Comparison of ENCODE assay signal across 10 cellular contexts in genomic region chr7:116706668-116707126, GRCh38. TPM values are rescaled to one million over a fixed set of nuclear protein-coding genes. Genes with fewer than 3 reads are reported as not detected.
DNase-seq lines count a peak whose midpoint lies in the region; ATAC-seq and TF ChIP-seq lines count a peak whose summit lies in the region.
"Had no signal": no experiment of that assay in that cellular context is flagged by ENCODE, and none has a peak within 500 bp of the region (broad histone marks: within the 10 kb centered on the region; RNA-seq: fewer than 3 reads in every experiment).

No MANE protein-coding gene starts in this region.

- DNase-seq in EL = peak; percentile 87
- DNase-seq in NCI-H1105 (lab: John Stamatoyannopoulos, UW) = peak; percentile 16
- peak; percentile 72 for DNase-seq in dedifferentiated amniotic fluid mesenchymal stem cell (ENCODE audit: extremely low spot score)
- no peak for DNase-seq in omental fat pad (ENCODE audit: low spot score)
- DNase-seq in retina = no peak
- no peak for DNase-seq in effector memory CD8-positive, alpha-beta T cell
- no peak for DNase-seq in SK-N-DZ (ENCODE audit: low spot score)
- DNase-seq: uterus had no signal

- H3K4me1 Mint-ChIP-seq in effector memory CD8-positive, alpha-beta T cell (ENCODE audit: low read depth in 2 of 2) = no peaks in the 10 kb centered on the region

- no peak overlapping the region for H3K27ac Mint-ChIP-seq in effector memory CD8-positive, alpha-beta T cell
- H3K27ac Mint-ChIP-seq: activated naive CD4-positive, alpha-beta T cell treated with anti-CD3 and anti-CD28 coated beads, Interleukin-2, amount 50 U/mL, for 72 hours had no signal

- TF ChIP-seq CTCF in omental fat pad (IDR thresholded peaks at IDR 0.05) = no peak

- ATAC-seq in omental fat pad (ENCODE audit: low FRiP score) = peak; percentile 70
- ATAC-seq in effector memory CD8-positive, alpha-beta T cell (replicated peaks) = no peak
- ATAC-seq in HG03039 (IDR thresholded peaks at IDR 0.05; ENCODE audit: unreplicated experiment) = no peak
- ATAC-seq: activated naive CD4-positive, alpha-beta T cell treated with anti-CD3 and anti-CD28 coated beads, Interleukin-2, amount 50 U/mL, for 72 hours had no signal

- no peak overlapping the region for H3K4me3 Mint-ChIP-seq in effector memory CD8-positive, alpha-beta T cell

- peaks cover 15 to 22% of the 10 kb centered on the region in 2 donors for H3K27me3 Mint-ChIP-seq in effector memory CD8-positive, alpha-beta T cell

- no peaks in the 10 kb centered on the region for H3K9me3 Mint-ChIP-seq in effector memory CD8-positive, alpha-beta T cell
- H3K9me3 Mint-ChIP-seq: activated naive CD4-positive, alpha-beta T cell treated with anti-CD3 and anti-CD28 coated beads, Interleukin-2, amount 50 U/mL, for 72 hours had no signal

- H3K36me3 Mint-ChIP-seq in effector memory CD8-positive, alpha-beta T cell (ENCODE audit: insufficient read depth) = no peaks in the 10 kb centered on the region
- H3K36me3 Mint-ChIP-seq: activated naive CD4-positive, alpha-beta T cell treated with anti-CD3 and anti-CD28 coated beads, Interleukin-2, amount 50 U/mL, for 72 hours had no signal

RNA-seq across cellular contexts. Expression of gene MET, which starts 34.7 kb away (rescaled TPM):
- 10 to 100 TPM; 24.9 to 92.4 (median 54.4) TPM for total RNA-seq in omental fat pad
- 9.6 and 13.3 TPM in 2 replicates for polyA plus RNA-seq in SK-N-DZ (2014; cell fraction: cytosol; rRNA removed)
- 7.0 and 8.2 TPM in 2 replicates for polyA plus RNA-seq in SK-N-DZ (2014; cell fraction: nucleus; rRNA removed)

Comparison
In these comparisons a context has a peak if more than half of its experiments do, and no peak if none do; other contexts are left out.
1. DNase-seq: peak in EL (single experiment), NCI-H1105 (single experiment) and dedifferentiated amniotic fluid mesenchymal stem cell (single experiment); none in omental fat pad (single experiment), retina (single experiment), effector memory CD8-positive, alpha-beta T cell (0 of 3) and SK-N-DZ (single experiment).